ENCODE assay signal across 8 cellular contexts in genomic region chr2:187143537-187143936, GRCh38.
"Had no signal": no experiment of that assay in that cellular context is flagged by ENCODE, and none has a peak within 500 bp of the region (broad histone marks: within the 10 kb centered on the region; RNA-seq: fewer than 3 reads in every experiment).

No MANE protein-coding gene starts in this region.

- H3K9me3 Mint-ChIP-seq: GM23338 had no signal

- H3K36me3 Mint-ChIP-seq: IgD-negative memory B cell had no signal

- H3K4me3 ChIP-seq: GM23338 had no signal

- FAIRE-seq: H1, H54 had no signal

- H3K27ac Mint-ChIP-seq: GM23338, H9, IgD-negative memory B cell had no signal

- H3K4me2 ChIP-seq: GM23338 had no signal

- ATAC-seq: GM23338 had no signal

- H2AFZ ChIP-seq: GM23338 had no signal

- H3K27ac ChIP-seq: HL-60 had no signal

- DNase-seq: H9, HCEC 1CT, KG1 had no signal
